ENCODE assay signal across 1 cellular context in genomic region chr5:69369369-69370121, GRCh38.
TF ChIP-seq lines count a peak whose summit lies in the region.

TSS of gene AK6 (minus strand) at chr5:69369520. CDS start at chr5:69369490, 30 bp downstream.
TSS of gene RAD17 (plus strand) at chr5:69369818. CDS start at chr5:69372209, 2,391 bp downstream.
TSS of gene TAF9 (minus strand) at chr5:69369520. CDS start at chr5:69365737, 3,783 bp downstream.

TF ChIP-seq in HCT116, 20 proteins besides CTCF, POLR2A, EP300 and RAD21 (continued from another document):
- peak; percentile 51 for TF ChIP-seq TCF7L2 (IDR thresholded peaks at IDR 0.05; ENCODE audit: borderline replicate concordance, extremely low read depth, insufficient read depth, insufficient read length)
- TF ChIP-seq SIN3A (IDR thresholded peaks at IDR 0.05; ENCODE audit: low read depth), result peak; percentile 84
- peak; percentile 96 for TF ChIP-seq MAX (IDR thresholded peaks at IDR 0.05)
- TF ChIP-seq FOSL1 (IDR thresholded peaks at IDR 0.05; ENCODE audit: low read depth), result no peak
- TF ChIP-seq SRF (IDR thresholded peaks at IDR 0.05; ENCODE audit: low read depth), result peak; percentile 53; the same call in 1 of the 2 replicates
- peak; percentile 1; the same call in 1 of the 2 replicates for TF ChIP-seq JUND (IDR thresholded peaks at IDR 0.05)
- no peak for TF ChIP-seq EZH2phosphoT487 (IDR thresholded peaks at IDR 0.05; ENCODE audit: borderline replicate concordance)
- TF ChIP-seq EZH2 (IDR thresholded peaks at IDR 0.05), result no peak
